ENCODE assay signal across 18 cellular contexts in genomic region chr1:26758358-26758757, GRCh38. TPM values are rescaled to one million over a fixed set of nuclear protein-coding genes. Genes with fewer than 3 reads are reported as not detected.
DNase-seq lines count a peak whose midpoint lies in the region; ATAC-seq, FAIRE-seq and TF ChIP-seq lines count a peak whose summit lies in the region.
"Had no signal": no experiment of that assay in that cellular context is flagged by ENCODE, and none has a peak within 500 bp of the region (broad histone marks: within the 10 kb centered on the region; RNA-seq: fewer than 3 reads in every experiment).

No MANE protein-coding gene starts in this region.

- no peak overlapping the region for H2BK12ac ChIP-seq in H9 (ENCODE audit: insufficient read length, low read depth, low read length)

- H3K79me2 ChIP-seq in HepG2 (ENCODE audit: insufficient read depth, low read length), result peaks cover 16% of the 10 kb centered on the region
- no peaks in the 10 kb centered on the region for H3K79me2 ChIP-seq in H9 (ENCODE audit: insufficient read depth, low read length)

- intact Hi-C loops in HepG2 (cut with micrococcal nuclease; ENCODE audit: unreplicated experiment) (no loop called here), right lobe of liver (cut with DNase I) (no loop called here), heart left ventricle (cut with DNase I) (no loop called here)

- CTCF ChIA-PET in HepG2 (lab: Yijun Ruan, JAX; ENCODE audit: low intra/inter-chr PET ratio, low total read pairs), result no interaction called here

- H3K4me2 ChIP-seq in HepG2 (ENCODE audit: low read depth, low read length), result no peak overlapping the region
- no peak overlapping the region for H3K4me2 ChIP-seq in H9 (ENCODE audit: insufficient read depth, insufficient read length, low read length)

- no peak overlapping the region for H3K14ac ChIP-seq in H9 (ENCODE audit: insufficient read depth, low read length)

- H3K9ac ChIP-seq in HepG2 (ENCODE audit: insufficient read depth, low read depth, low read length), result no peak overlapping the region
- no peak overlapping the region for H3K9ac ChIP-seq in H9 (ENCODE audit: extremely low read depth, insufficient read length, low read length)
- no peak overlapping the region for H3K9ac ChIP-seq in endodermal cell (ENCODE audit: extremely low read depth, low read length, poor library complexity, severe bottlenecking)

- H3K27me3 Mint-ChIP-seq in H9 (ENCODE audit: low read depth), result no peaks in the 10 kb centered on the region; the same call in 1 of the 2 replicates
- no peaks in the 10 kb centered on the region for H3K27me3 Mint-ChIP-seq in endodermal cell (ENCODE audit: insufficient read depth)

- H3K27ac Mint-ChIP-seq in H9 (peak overlapping the region in 2 of 3 experiments; percentile 88 to 92; a peak in 3 of 7 replicates), endodermal cell (peak overlapping the region; percentile 30)

- POLR2A ChIA-PET in HepG2 (lab: Yijun Ruan, JAX), result interaction anchor here (0.9 to 2.1 kb wide), 4 partner anchors 14 to 61 kb away, joined by 3 to 13 read pairs (median 3); partner anchors contain the start of gene PIGV

- H3K4me1 Mint-ChIP-seq in H9, result no peaks in the 10 kb centered on the region
- no peaks in the 10 kb centered on the region for H3K4me1 Mint-ChIP-seq in endodermal cell

- H4K5ac ChIP-seq in H9 (ENCODE audit: insufficient read length, low read depth, low read length), result no peak overlapping the region

- no peak for TF ChIP-seq RAD21 in HepG2 (CRISPR knock-in tag; IDR thresholded peaks at IDR 0.05)

- H4K91ac ChIP-seq in H9 (ENCODE audit: insufficient read length, low read depth, low read length), result no peak overlapping the region

- no peak overlapping the region for H3K23ac ChIP-seq in H9 (ENCODE audit: insufficient read length, low read depth, low read length)

- in situ Hi-C loops in HepG2 (cut with HindIII; ENCODE audit: extremely low pct_ligation_motif_present, low pct_unique_long_range_greater_than_20kb), result no loop called here

- H3K18ac ChIP-seq in H9 (ENCODE audit: insufficient read length, low read depth, low read length), result no peak overlapping the region

- ATAC-seq in HepG2 (no peak), right lobe of liver (no peak), heart left ventricle (no peak)

- no peak overlapping the region for H2AFZ ChIP-seq in HepG2 (ENCODE audit: low read length)
- no peak overlapping the region for H2AFZ ChIP-seq in H9 (ENCODE audit: low read length)

- no peak overlapping the region for H4K8ac ChIP-seq in H9 (replicated peaks; ENCODE audit: insufficient read length, low read depth, low read length)

- H3K4me1 ChIP-seq in HepG2 (ENCODE audit: insufficient read depth, low read length) (peaks cover 19% of the 10 kb centered on the region), right lobe of liver (peaks cover 0 to 43% (median 12%) of the 10 kb centered on the region in 4 donors), H9 (ENCODE audit: insufficient read depth, low read length) (no peaks in the 10 kb centered on the region), endodermal cell (ENCODE audit: control insufficient read depth, insufficient read depth, low read length) (no peaks in the 10 kb centered on the region), heart left ventricle (peaks cover 2 to 23% (median 14%) of the 10 kb centered on the region in 12 donors)
- H3K4me1 ChIP-seq: SJCRH30 had no signal

- H2BK120ac ChIP-seq in H9 (ENCODE audit: low read depth, low read length, poor library complexity, severe bottlenecking), result no peak overlapping the region

- H3K9me3 ChIP-seq in HepG2 (ENCODE audit: low read length) (no peaks in the 10 kb centered on the region), right lobe of liver (no peaks in the 10 kb centered on the region), H9 (ENCODE audit: control insufficient read depth, low read depth, low read length) (no peaks in the 10 kb centered on the region), endodermal cell (ENCODE audit: control insufficient read depth, low read length) (no peaks in the 10 kb centered on the region), heart left ventricle (no peaks in the 10 kb centered on the region)
- H3K9me3 ChIP-seq: SJCRH30 had no signal

- H3K36me3 Mint-ChIP-seq in H9 (ENCODE audit: insufficient read depth in 1 of 3, low read depth in 3 of 3) (peaks cover 30 to 74% (median 63%) of the 10 kb centered on the region in 3 experiments), endodermal cell (ENCODE audit: low read depth) (peaks cover 76% of the 10 kb centered on the region)

- no peaks in the 10 kb centered on the region for H3K23me2 ChIP-seq in H9 (ENCODE audit: insufficient read length, low read depth, low read length, poor library complexity, severe bottlenecking)

- no peak overlapping the region for H3T11ph ChIP-seq in H9 (ENCODE audit: low read length)

- no peak for DNase-seq in HepG2 (ENCODE audit: low spot score)
- no peak for DNase-seq in right lobe of liver
- no peak for DNase-seq in H9
- DNase-seq in endodermal cell, result no peak
- no peak for DNase-seq in GDM1 (lab: John Stamatoyannopoulos, UW)
- no peak for DNase-seq in heart left ventricle
- DNase-seq in NCI-H146 treated with DMSO at 0.1 percent for 48 hours (lab: John Stamatoyannopoulos, UW; ENCODE audit: unreplicated experiment), result no peak
- DNase-seq: DMS53, MV-4-11, NCI-H1436, NCI-H2081, NCI-H226, NCI-H526, OCI-M1, SJCRH30 had no signal

- BruUV-seq in HepG2 (replicated peaks; lab: Mats Ljungman, UMichigan), result no TSS peak

- H3K4me3 Mint-ChIP-seq in H9 (no peak overlapping the region), endodermal cell (no peak overlapping the region)

- H3K79me1 ChIP-seq in H9 (ENCODE audit: insufficient read depth, low read depth, low read length, poor library complexity, severe bottlenecking), result no peaks in the 10 kb centered on the region

- H3K36me3 ChIP-seq in HepG2 (replicated peaks in 1 of 2; ENCODE audit: control insufficient read depth in 1 of 2, insufficient read depth in 2 of 2, low read length in 2 of 2) (peaks cover 25 to 76% of the 10 kb centered on the region in 2 experiments), right lobe of liver (peaks cover 4 to 42% (median 20%) of the 10 kb centered on the region in 4 donors), endodermal cell (ENCODE audit: control insufficient read depth, insufficient read depth, low read length) (peaks cover 86% of the 10 kb centered on the region), heart left ventricle (peaks cover 3 to 91% (median 54%) of the 10 kb centered on the region in 9 donors)

- TF ChIP-seq EP300 in HepG2 (IDR thresholded peaks at IDR 0.05; ENCODE audit: low read depth in 2 of 2, low read length in 2 of 2) (no peak), HepG2 (CRISPR knock-in tag; IDR thresholded peaks at IDR 0.05; ENCODE audit: borderline replicate concordance) (no peak)

- no peak overlapping the region for H3K56ac ChIP-seq in H9 (ENCODE audit: insufficient read length, low read depth, low read length)

- H3K27me3 ChIP-seq in HepG2 (ENCODE audit: control insufficient read depth in 1 of 2, insufficient read depth in 2 of 2, low read length in 2 of 2) (no peaks in the 10 kb centered on the region), right lobe of liver (no peaks in the 10 kb centered on the region), H9 (ENCODE audit: insufficient read depth, low read length) (no peaks in the 10 kb centered on the region), endodermal cell (ENCODE audit: control insufficient read depth, insufficient read depth, low read length, poor library complexity, severe bottlenecking) (no peaks in the 10 kb centered on the region), heart left ventricle (no peaks in the 10 kb centered on the region)
- H3K27me3 ChIP-seq: SJCRH30 had no signal

- peaks cover 4% of the 10 kb centered on the region; the same call in 1 of the 2 replicates for H4K20me1 ChIP-seq in HepG2 (ENCODE audit: insufficient read depth, low read length)
- H4K20me1 ChIP-seq in H9 (ENCODE audit: control insufficient read depth, insufficient read depth, insufficient read length), result no peaks in the 10 kb centered on the region

- no peak overlapping the region for H2BK15ac ChIP-seq in H9 (ENCODE audit: low read depth, low read length)

- H2BK5ac ChIP-seq in H9 (ENCODE audit: insufficient read length, low read length), result no peak overlapping the region

- no peak overlapping the region for H3K4ac ChIP-seq in H9 (ENCODE audit: low read depth, low read length)

- H2AK5ac ChIP-seq in H9 (ENCODE audit: insufficient read length, low read length), result no peak overlapping the region

- 97% methylated on average over 2 of the region's 3 CpGs for WGBS in HepG2 (ENCODE audit: low lambda C conversion rate)
- WGBS in right lobe of liver (ENCODE audit: insufficient coverage, low coverage, low lambda C conversion rate, missing lambda C conversion rate), result 100% methylated on average over 3 of the region's 3 CpGs
- WGBS in H9 (ENCODE audit: extremely low coverage, insufficient read length, low lambda C conversion rate), result no CpG with 5 or more reads among the region's 3 CpGs
- WGBS in endodermal cell (ENCODE audit: insufficient coverage in 1 of 2, insufficient read length in 1 of 2), 2 experiments, result 92 to 96% methylated on average over 1 to 3 of the region's 3 CpGs
- WGBS in heart left ventricle, 4 donors, result 94 to 97% (median 95%) methylated on average over 3 of the region's 3 CpGs

- no peak for FAIRE-seq in HepG2 (lab: Jason Lieb, UNC)
- FAIRE-seq: GM18507, H54 had no signal

- no peak for TF ChIP-seq CTCF in HepG2 (CRISPR knock-in tag; IDR thresholded peaks at IDR 0.05)
- no peak for TF ChIP-seq CTCF in right lobe of liver (IDR thresholded peaks at IDR 0.05)
- TF ChIP-seq CTCF in H9 (conservative IDR thresholded peaks at IDR 0.05), result no peak
- TF ChIP-seq CTCF in endodermal cell (conservative IDR thresholded peaks at IDR 0.05), result no peak
- no peak for TF ChIP-seq CTCF in heart left ventricle (IDR thresholded peaks at IDR 0.05)

- H3K4me3 ChIP-seq in HepG2 (replicated peaks in 1 of 3; ENCODE audit: insufficient read depth in 1 of 3, low read depth in 2 of 3, low read length in 3 of 3), result no peak overlapping the region
- H3K4me3 ChIP-seq in right lobe of liver, result no peak overlapping the region
- H3K4me3 ChIP-seq in endodermal cell (ENCODE audit: low read length), result no peak overlapping the region
- no peak overlapping the region for H3K4me3 ChIP-seq in heart left ventricle
- H3K4me3 ChIP-seq: SJCRH30 had no signal

- H2BK20ac ChIP-seq in H9 (ENCODE audit: low read depth, low read length, poor library complexity, severe bottlenecking), result no peak overlapping the region

- H3K9me3 Mint-ChIP-seq in H9, result no peaks in the 10 kb centered on the region
- no peaks in the 10 kb centered on the region for H3K9me3 Mint-ChIP-seq in endodermal cell

- peak overlapping the region; percentile 22 for H3K27ac ChIP-seq in HepG2 (ENCODE audit: extremely low read length, insufficient read depth, low read length)
- H3K27ac ChIP-seq in right lobe of liver, result peak overlapping the region in 1 of 3 donors; percentile 59
- no peak overlapping the region for H3K27ac ChIP-seq in H9 (ENCODE audit: insufficient read length, low read depth, low read length)
- H3K27ac ChIP-seq in endodermal cell (ENCODE audit: low read depth, low read length), result no peak overlapping the region
- H3K27ac ChIP-seq in heart left ventricle, result no peak overlapping the region
- H3K27ac ChIP-seq: RWPE1, SJCRH30 had no signal

- TF ChIP-seq POLR2A in HepG2 (IDR thresholded peaks at IDR 0.05; ENCODE audit: insufficient read depth in 1 of 2, low read depth in 2 of 2, low read length in 2 of 2), result no peak
- no peak for TF ChIP-seq POLR2A in right lobe of liver (IDR thresholded peaks at IDR 0.05)
- no peak for TF ChIP-seq POLR2A in heart left ventricle (IDR thresholded peaks at IDR 0.05)

RNA-seq across cellular contexts. Expression of gene PIGV, which starts 29.4 kb away (rescaled TPM):
- total RNA-seq in HepG2 (2016; rRNA removed; fragmentation: Illumina TruSeq; extraction: Trizol), result 7.9 and 13.5 TPM in 2 replicates
- total RNA-seq in HepG2 (2016; cell fraction: cytosol; rRNA removed; fragmentation: Illumina TruSeq; extraction: Trizol; ENCODE audit: low read depth), result 4.3 and 4.8 TPM in 2 replicates
- total RNA-seq in HepG2 (2016; cell fraction: insoluble cytoplasmic fraction; rRNA removed; fragmentation: Illumina TruSeq; extraction: Trizol), result 8.9 and 14.1 TPM in 2 replicates
- 9.7 and 9.9 TPM in 2 replicates for total RNA-seq in HepG2 (2016; cell fraction: membrane; rRNA removed; fragmentation: Illumina TruSeq; extraction: Trizol)
- total RNA-seq in HepG2 (2016; cell fraction: nucleus; rRNA removed; fragmentation: Illumina TruSeq; extraction: Trizol), result 14.6 and 15.0 TPM in 2 replicates
- polyA plus RNA-seq in HepG2 (2011; rRNA removed), result 22.7 and 26.0 TPM in 2 replicates
- 21.0 and 27.5 TPM in 2 replicates for polyA plus RNA-seq in HepG2 (2011; cell fraction: cytosol; rRNA removed)
- 14.3 and 18.5 TPM in 2 replicates for polyA plus RNA-seq in HepG2 (2011; cell fraction: nucleus; rRNA removed)
- 13.6 and 14.8 TPM in 2 replicates for polyA plus RNA-seq in HepG2 (2012)
- polyA plus RNA-seq in HepG2 (2016; cell fraction: cytosol; fragmentation: Illumina TruSeq; extraction: Trizol; ENCODE audit: low read depth), result 2.9 and 4.4 TPM in 2 replicates
- 6.7 and 7.2 TPM in 2 replicates for polyA plus RNA-seq in HepG2 (2016; cell fraction: insoluble cytoplasmic fraction; fragmentation: Illumina TruSeq; extraction: Trizol; ENCODE audit: low read depth)
- 5.3 and 7.0 TPM in 2 replicates for polyA plus RNA-seq in HepG2 (2016; cell fraction: membrane; fragmentation: Illumina TruSeq; extraction: Trizol; ENCODE audit: low read depth)
- 16.2 and 17.4 TPM in 2 replicates for polyA plus RNA-seq in HepG2 (2016; cell fraction: nucleus; fragmentation: Illumina TruSeq; extraction: Trizol; ENCODE audit: insufficient read depth, low read depth)
- polyA minus RNA-seq in HepG2 (2011; rRNA and poly(A)+ RNA removed; ENCODE audit: low replicate concordance), result 41.6 and 80.7 TPM in 2 replicates
- 15.5 and 15.7 TPM in 2 replicates for polyA minus RNA-seq in HepG2 (2011; cell fraction: cytosol; rRNA and poly(A)+ RNA removed)
- 11.7 and 14.5 TPM in 2 replicates for polyA minus RNA-seq in HepG2 (2011; cell fraction: nucleus; rRNA and poly(A)+ RNA removed)
- total RNA-seq in right lobe of liver, result 10 to 100 TPM; 13.2 to 27.8 (median 19.2) TPM
- total RNA-seq in H9 (2021), result 7.0 and 7.5 TPM in 2 replicates
- total RNA-seq in endodermal cell, result 10 to 100 TPM; 12.7 to 14.6 TPM
- 13.3 TPM for polyA plus RNA-seq in endodermal cell (2013, experiment 1 of 2)
- 12.6 TPM for polyA plus RNA-seq in endodermal cell (2013, experiment 2 of 2)
- total RNA-seq in heart left ventricle, result 1 to 10 TPM; 4.3 to 8.8 (median 5.6) TPM
- polyA plus RNA-seq in heart left ventricle, result 1 to 10 TPM; 2.7 to 4.4 TPM
